ENCODE assay signal across 27 cellular contexts in genomic region chr14:54202288-54202687, GRCh38.
"Had no signal": no experiment of that assay in that cellular context is flagged by ENCODE, and none has a peak within 500 bp of the region (broad histone marks: within the 10 kb centered on the region; RNA-seq: fewer than 3 reads in every experiment).

No MANE protein-coding gene starts in this region.

- H3K4me2 ChIP-seq: hepatocyte had no signal

- DNase-seq: dermis blood vessel endothelial cell; dorsolateral prefrontal cortex; effector CD8-positive, alpha-beta T cell; effector memory CD8-positive, alpha-beta T cell; endodermal cell; foreskin keratinocyte; heart left ventricle; hypothalamus; immature natural killer cell; islet precursor cell; kidney; kidney glomerular epithelial cell; left colon; left ventricle myocardium superior; lower lobe of right lung; mesenchymal stem cell; mucosa of descending colon; naive B cell had no signal

- H3K27me3 ChIP-seq: dorsolateral prefrontal cortex, esophagus muscularis mucosa, foreskin keratinocyte, gastroesophageal sphincter, heart left ventricle, hepatocyte had no signal

- H3K27ac ChIP-seq: coronary artery, dorsolateral prefrontal cortex, esophagus muscularis mucosa, foreskin keratinocyte, gastroesophageal sphincter, heart left ventricle, hepatocyte, lower lobe of right lung had no signal

- H3K36me3 Mint-ChIP-seq: immature natural killer cell, naive B cell had no signal

- ATAC-seq: effector memory CD8-positive, alpha-beta T cell; foreskin keratinocyte; gastroesophageal sphincter; heart left ventricle; left colon; left lobe of liver; left ventricle myocardium superior; lower lobe of right lung; mucosa of descending colon had no signal

- H3K4me3 ChIP-seq: coronary artery, dorsolateral prefrontal cortex, esophagus muscularis mucosa, gastroesophageal sphincter, heart left ventricle, hepatocyte, lower lobe of right lung, mucosa of descending colon had no signal

- H3K4me3 Mint-ChIP-seq: effector memory CD8-positive, alpha-beta T cell; endodermal cell; immature natural killer cell; mesothelial cell of epicardium had no signal

- H3K36me3 ChIP-seq: esophagus muscularis mucosa, gastroesophageal sphincter, heart left ventricle, lower lobe of right lung had no signal

- H3K4me1 ChIP-seq: esophagus muscularis mucosa, gastroesophageal sphincter, lower lobe of right lung had no signal

- H3K9me3 ChIP-seq: gastroesophageal sphincter, lower lobe of right lung had no signal

- H3K27ac Mint-ChIP-seq: effector memory CD8-positive, alpha-beta T cell; endodermal cell; immature natural killer cell; mesothelial cell of epicardium; naive B cell had no signal

- H2AFZ ChIP-seq: hepatocyte had no signal

- H3K4me1 Mint-ChIP-seq: endodermal cell, immature natural killer cell, naive B cell had no signal

- H3K79me2 ChIP-seq: hepatocyte had no signal

- FAIRE-seq: colon, endometrium, frontal cortex, kidney had no signal
